In genomic region chr16:49923411-49923810, GRCh38 we compare ENCODE assay signal across 1 cellular context.
TF ChIP-seq lines count a peak whose summit lies in the region.

No MANE protein-coding gene starts in this region.

TF ChIP-seq in K562, 482 proteins besides CTCF, POLR2A, EP300 and RAD21 (continued from another document):
- TF ChIP-seq ZNF717 (CRISPR knock-in tag; IDR thresholded peaks at IDR 0.05) (no peak), SIN3B (IDR thresholded peaks at IDR 0.05; ENCODE audit: low read depth) (no peak), NR2C2 (CRISPR knock-in tag; IDR thresholded peaks at IDR 0.05) (no peak), NR2C2 (tag; IDR thresholded peaks at IDR 0.05) (no peak)
